1 cellular context compared by ENCODE assay signal in genomic region chr17:38667099-38667786, GRCh38.
TF ChIP-seq lines count a peak whose summit lies in the region.

No MANE protein-coding gene starts in this region.

TF ChIP-seq in HEK293, 187 proteins besides CTCF, POLR2A, EP300 and RAD21 (continued from another document and continues in another):
- TF ChIP-seq TSHZ1 (tag by site-specific recombination; IDR thresholded peaks at IDR 0.05; ENCODE audit: borderline replicate concordance) (peak; percentile 73; the same call in 1 of the 2 replicates), BCL11B (tag by site-specific recombination; IDR thresholded peaks at IDR 0.05; ENCODE audit: low read depth) (peak; percentile 62; the same call in 1 of the 2 replicates), ZNF335 (tag by site-specific recombination; conservative IDR thresholded peaks at IDR 0.05) (no peak), ZNF704 (tag by site-specific recombination; IDR thresholded peaks at IDR 0.05) (0 out of 2 replicates have a peak, but pooled peaks have one; percentile 78), YY1 (tag by site-specific recombination; IDR thresholded peaks at IDR 0.05) (0 out of 2 replicates have a peak, but pooled peaks have one; percentile 27), HIC1 (tag by site-specific recombination; IDR thresholded peaks at IDR 0.05) (no peak), ZNF558 (tag by site-specific recombination; IDR thresholded peaks at IDR 0.05) (peak; percentile 94), ZNF2 (tag by site-specific recombination; IDR thresholded peaks at IDR 0.05) (peak; percentile 66), ZNF843 (tag by site-specific recombination; IDR thresholded peaks at IDR 0.05) (0 out of 2 replicates have a peak, but pooled peaks have one; percentile 24), ZNF398 (tag by site-specific recombination; IDR thresholded peaks at IDR 0.05) (no peak), PRDM4 (tag by site-specific recombination; IDR thresholded peaks at IDR 0.05) (no peak), ZNF112 (tag by site-specific recombination; IDR thresholded peaks at IDR 0.05) (no peak), ZNF175 (tag by site-specific recombination; IDR thresholded peaks at IDR 0.05) (no peak), ZNF157 (tag by site-specific recombination; IDR thresholded peaks at IDR 0.05) (peak; percentile 44), SCRT2 (tag by site-specific recombination; IDR thresholded peaks at IDR 0.05) (no peak), ZBTB49 (tag by site-specific recombination; IDR thresholded peaks at IDR 0.05; ENCODE audit: low read depth) (no peak), ZNF621 (tag by site-specific recombination; IDR thresholded peaks at IDR 0.05) (no peak), ZNF239 (tag by site-specific recombination; IDR thresholded peaks at IDR 0.05) (no peak), AEBP2 (tag by site-specific recombination; IDR thresholded peaks at IDR 0.05; ENCODE audit: borderline replicate concordance) (peak; percentile 95), HOXA7 (CRISPR knock-in tag; IDR thresholded peaks at IDR 0.05; ENCODE audit: borderline replicate concordance) (no peak), ZNF426 (tag by site-specific recombination; IDR thresholded peaks at IDR 0.05) (peak; percentile 99), ZNF223 (tag by site-specific recombination; IDR thresholded peaks at IDR 0.05) (0 out of 2 replicates have a peak, but pooled peaks have one; percentile 44), ZNF660 (tag by site-specific recombination; IDR thresholded peaks at IDR 0.05) (no peak), HOXD13 (CRISPR knock-in tag; IDR thresholded peaks at IDR 0.05; ENCODE audit: borderline replicate concordance) (no peak), ZNF473 (tag by site-specific recombination; IDR thresholded peaks at IDR 0.05) (no peak), ZNF514 (tag by site-specific recombination; IDR thresholded peaks at IDR 0.05) (peak; percentile 95), TCF7L2 (IDR thresholded peaks at IDR 0.05; ENCODE audit: borderline replicate concordance, low read depth, low read length) (no peak), ZNF394 (tag by site-specific recombination; IDR thresholded peaks at IDR 0.05; ENCODE audit: borderline replicate concordance) (peak; percentile 98), MYNN (tag by site-specific recombination; IDR thresholded peaks at IDR 0.05; ENCODE audit: borderline replicate concordance) (peak; percentile 65; the same call in 1 of the 2 replicates), ZNF184 (tag by site-specific recombination; IDR thresholded peaks at IDR 0.05) (no peak)
- TF ChIP-seq, protein P1, sequence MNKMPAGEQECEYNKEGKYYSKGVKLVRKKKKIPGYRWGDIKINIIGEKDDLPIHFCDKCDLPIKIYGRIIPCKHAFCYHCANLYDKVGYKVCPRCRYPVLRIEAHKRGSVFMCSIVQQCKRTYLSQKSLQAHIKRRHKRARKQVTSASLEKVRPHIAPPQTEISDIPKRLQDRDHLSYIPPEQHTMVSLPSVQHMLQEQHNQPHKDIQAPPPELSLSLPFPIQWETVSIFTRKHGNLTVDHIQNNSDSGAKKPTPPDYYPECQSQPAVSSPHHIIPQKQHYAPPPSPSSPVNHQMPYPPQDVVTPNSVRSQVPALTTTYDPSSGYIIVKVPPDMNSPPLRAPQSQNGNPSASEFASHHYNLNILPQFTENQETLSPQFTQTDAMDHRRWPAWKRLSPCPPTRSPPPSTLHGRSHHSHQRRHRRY (tag by site-specific recombination; IDR thresholded peaks at IDR 0.05), result no peak
- TF ChIP-seq, protein P2, sequence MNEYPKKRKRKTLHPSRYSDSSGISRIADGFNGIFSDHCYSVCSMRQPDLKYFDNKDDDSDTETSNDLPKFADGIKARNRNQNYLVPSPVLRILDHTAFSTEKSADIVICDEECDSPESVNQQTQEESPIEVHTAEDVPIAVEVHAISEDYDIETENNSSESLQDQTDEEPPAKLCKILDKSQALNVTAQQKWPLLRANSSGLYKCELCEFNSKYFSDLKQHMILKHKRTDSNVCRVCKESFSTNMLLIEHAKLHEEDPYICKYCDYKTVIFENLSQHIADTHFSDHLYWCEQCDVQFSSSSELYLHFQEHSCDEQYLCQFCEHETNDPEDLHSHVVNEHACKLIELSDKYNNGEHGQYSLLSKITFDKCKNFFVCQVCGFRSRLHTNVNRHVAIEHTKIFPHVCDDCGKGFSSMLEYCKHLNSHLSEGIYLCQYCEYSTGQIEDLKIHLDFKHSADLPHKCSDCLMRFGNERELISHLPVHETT (tag by site-specific recombination; IDR thresholded peaks at IDR 0.05), result peak; percentile 75
- TF ChIP-seq, protein P3, sequence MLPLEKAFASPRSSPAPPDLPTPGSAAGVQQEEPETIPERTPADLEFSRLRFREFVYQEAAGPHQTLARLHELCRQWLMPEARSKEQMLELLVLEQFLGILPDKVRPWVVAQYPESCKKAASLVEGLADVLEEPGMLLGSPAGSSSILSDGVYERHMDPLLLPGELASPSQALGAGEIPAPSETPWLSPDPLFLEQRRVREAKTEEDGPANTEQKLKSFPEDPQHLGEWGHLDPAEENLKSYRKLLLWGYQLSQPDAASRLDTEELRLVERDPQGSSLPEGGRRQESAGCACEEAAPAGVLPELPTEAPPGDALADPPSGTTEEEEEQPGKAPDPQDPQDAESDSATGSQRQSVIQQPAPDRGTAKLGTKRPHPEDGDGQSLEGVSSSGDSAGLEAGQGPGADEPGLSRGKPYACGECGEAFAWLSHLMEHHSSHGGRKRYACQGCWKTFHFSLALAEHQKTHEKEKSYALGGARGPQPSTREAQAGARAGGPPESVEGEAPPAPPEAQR (tag by site-specific recombination; IDR thresholded peaks at IDR 0.05), result no peak
